In the genomic region with DNA sequence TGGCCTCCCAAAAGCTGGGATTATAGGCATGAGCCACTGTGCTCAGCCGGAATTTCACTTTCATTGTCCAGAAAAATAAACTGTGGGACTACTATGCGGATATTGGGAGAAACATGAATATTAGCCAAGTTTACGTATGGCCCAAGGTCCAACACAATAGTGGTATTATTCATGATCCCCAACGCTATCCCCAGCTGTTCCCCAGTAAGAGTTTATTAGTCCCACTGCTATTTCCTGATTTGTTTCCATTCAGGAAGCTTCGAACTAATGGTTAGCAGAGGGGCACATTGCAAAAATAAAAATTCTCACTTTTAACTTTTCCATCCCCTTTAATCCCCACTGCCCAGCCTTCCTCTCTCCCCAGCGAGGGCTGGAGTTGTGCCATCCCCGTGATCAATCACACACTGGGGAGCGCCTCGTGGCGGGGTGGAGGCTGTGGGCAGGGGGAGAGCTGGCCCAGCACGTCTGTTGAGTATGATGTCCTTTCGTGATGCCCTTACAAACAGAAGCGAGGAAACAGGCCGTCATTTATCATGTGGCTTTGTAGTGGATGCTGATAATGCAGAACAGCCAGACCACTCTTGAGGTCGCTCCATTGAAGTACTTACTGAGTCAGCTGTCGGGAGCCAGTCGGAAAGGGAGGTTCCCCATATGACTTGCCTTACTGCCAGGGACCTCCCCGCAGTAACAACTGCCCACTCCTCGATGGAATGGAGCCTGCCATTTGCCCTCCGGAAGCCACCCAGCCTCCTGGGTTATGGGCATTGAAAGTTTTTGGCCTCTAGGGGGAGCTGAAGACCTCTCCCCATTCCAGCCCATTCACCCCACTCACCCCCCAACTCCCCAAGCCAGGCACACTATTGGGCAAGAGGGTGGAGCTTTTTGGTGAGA, we compare ENCODE assay signal across 8 cellular contexts.
DNase-seq lines count a peak whose midpoint lies in the region; ATAC-seq and TF ChIP-seq lines count a peak whose summit lies in the region.

No MANE protein-coding gene starts in this region.

- H3K9me3 Mint-ChIP-seq in activated naive CD8-positive, alpha-beta T cell treated with anti-CD3 and anti-CD28 coated beads for 36 hours = no peaks in the 10 kb centered on the region

- H3K27ac ChIP-seq in HEK293 (ENCODE audit: extremely low read depth, low read depth, low read length) = no peak overlapping the region

- H3K9me3 ChIP-seq in HEK293 (ENCODE audit: control insufficient read depth, insufficient read depth, low read depth, low read length) = no peaks in the 10 kb centered on the region

- in situ Hi-C loops in G401 (cut with HindIII; ENCODE audit: low sequenced_read_pairs) = no loop called here

- H3K4me1 Mint-ChIP-seq in activated naive CD8-positive, alpha-beta T cell treated with anti-CD3 and anti-CD28 coated beads for 36 hours = no peaks in the 10 kb centered on the region

- H3K36me3 Mint-ChIP-seq in activated naive CD8-positive, alpha-beta T cell treated with anti-CD3 and anti-CD28 coated beads for 36 hours = no peaks in the 10 kb centered on the region

- peaks cover 6% of the 10 kb centered on the region for H3K27me3 Mint-ChIP-seq in activated naive CD8-positive, alpha-beta T cell treated with anti-CD3 and anti-CD28 coated beads for 36 hours

- H3K4me3 Mint-ChIP-seq in activated naive CD8-positive, alpha-beta T cell treated with anti-CD3 and anti-CD28 coated beads for 36 hours = no peak overlapping the region

- H3K27ac Mint-ChIP-seq in activated naive CD8-positive, alpha-beta T cell treated with anti-CD3 and anti-CD28 coated beads for 36 hours = no peak overlapping the region

- POLR2A ChIA-PET in BJ (lab: Charles Lee) (no interaction called here), HEK293 (lab: Yijun Ruan, JAX) (interaction anchor here (0.6 kb wide), 1 partner anchor 326 kb away, joined by 4 read pairs; no protein-coding TSS in a partner anchor)

- CTCF ChIA-PET in BJ (lab: Yijun Ruan, JAX) (interaction anchor here (0.6 to 1.3 kb wide), 10 partner anchors 10 to 863 kb away, joined by 3 to 6 read pairs (median 3); no protein-coding TSS in a partner anchor), HEK293 (lab: Yijun Ruan, JAX) (interaction anchor here (0.5 to 1.1 kb wide), 5 partner anchors 27 to 312 kb away, joined by 3 to 4 read pairs (median 3); no protein-coding TSS in a partner anchor)

- H3K36me3 ChIP-seq in BJ (ENCODE audit: control insufficient read depth, insufficient read depth, low read length) = no peaks in the 10 kb centered on the region
- H3K36me3 ChIP-seq in HEK293 (ENCODE audit: control insufficient read depth in 2 of 2, insufficient read depth in 1 of 2, low read length in 2 of 2) = no peaks in the 10 kb centered on the region

- no peak overlapping the region for H3K4me3 ChIP-seq in BJ (ENCODE audit: low read depth, low read length)
- no peak overlapping the region for H3K4me3 ChIP-seq in HEK293 (ENCODE audit: low read depth, low read length)

- DNase-seq in BJ (ENCODE audit: low read depth) = no peak
- DNase-seq in activated naive CD8-positive, alpha-beta T cell treated with anti-CD3 and anti-CD28 coated beads for 36 hours = peak; percentile 2
- DNase-seq in iPS-NIHi11 (ENCODE audit: low spot score) = peak; percentile 64
- DNase-seq in G401 (ENCODE audit: low spot score) = no peak
- no peak for DNase-seq in NCI-H2196 treated with DMSO at 0.1 percent for 48 hours (lab: John Stamatoyannopoulos, UW; ENCODE audit: unreplicated experiment)
- DNase-seq in NCI-H2227 (lab: John Stamatoyannopoulos, UW; ENCODE audit: unreplicated experiment) = no peak

- H3K27me3 ChIP-seq in BJ (ENCODE audit: control insufficient read depth, insufficient read depth, low read length) = no peaks in the 10 kb centered on the region

- ATAC-seq in HG03354 (IDR thresholded peaks at IDR 0.05; ENCODE audit: poor library complexity, severe bottlenecking, unreplicated experiment) = no peak

- peak; percentile 36; the same call in 1 of the 2 replicates for TF ChIP-seq CTCF in BJ (IDR thresholded peaks at IDR 0.05; ENCODE audit: insufficient read depth, low read depth, low read length)
- no peak for TF ChIP-seq CTCF in HEK293 (tag by site-specific recombination; IDR thresholded peaks at IDR 0.05)

- H3K4me1 ChIP-seq in HEK293 (ENCODE audit: control insufficient read depth, insufficient read depth, low read length) = peaks cover 6% of the 10 kb centered on the region; the same call in 1 of the 2 replicates

TF ChIP-seq in HEK293, 187 proteins besides CTCF, POLR2A, EP300 and RAD21:
- no peak for TF ChIP-seq ZFP69B (tag by site-specific recombination; IDR thresholded peaks at IDR 0.05)
- no peak for TF ChIP-seq ZFP3 (tag by site-specific recombination; IDR thresholded peaks at IDR 0.05; ENCODE audit: low read depth)
- TF ChIP-seq ZNF830 (tag by site-specific recombination; IDR thresholded peaks at IDR 0.05; ENCODE audit: low read depth) = no peak
- TF ChIP-seq ZNF248 (tag by site-specific recombination; IDR thresholded peaks at IDR 0.05) = no peak
- no peak for TF ChIP-seq ZNF548 (tag by site-specific recombination; IDR thresholded peaks at IDR 0.05)
- TF ChIP-seq ZNF654 (tag by site-specific recombination; IDR thresholded peaks at IDR 0.05; ENCODE audit: low read depth) = peak; percentile 20
- TF ChIP-seq ZNF585B (tag by site-specific recombination; IDR thresholded peaks at IDR 0.05) = no peak

Comparison
In these comparisons a context has a peak if more than half of its experiments do, and no peak if none do; other contexts are left out.
1. DNase-seq: peak in activated naive CD8-positive, alpha-beta T cell treated with anti-CD3 and anti-CD28 coated beads for 36 hours (single experiment) and iPS-NIHi11 (single experiment); none in BJ (single experiment), G401 (single experiment), NCI-H2196 treated with DMSO at 0.1 percent for 48 hours (single experiment) and NCI-H2227 (single experiment).